ENCODE assay signal across 8 cellular contexts in genomic region chr4:170027181-170027829, GRCh38. TPM values are rescaled to one million over a fixed set of nuclear protein-coding genes. Genes with fewer than 3 reads are reported as not detected.
DNase-seq lines count a peak whose midpoint lies in the region; ATAC-seq, FAIRE-seq and TF ChIP-seq lines count a peak whose summit lies in the region.

No MANE protein-coding gene starts in this region.

- no peak overlapping the region for H3K23ac ChIP-seq in IMR-90 (ENCODE audit: low read depth, low read length)

- H3K4ac ChIP-seq in IMR-90 (ENCODE audit: low read depth, low read length), result no peak overlapping the region

- dilution Hi-C loops in IMR-90 (cut with HindIII; ENCODE audit: low sequenced_read_pairs, unreplicated experiment), result no loop called here

- H3K18ac ChIP-seq in IMR-90 (ENCODE audit: low read depth, low read length), result no peak overlapping the region

- no peaks in the 10 kb centered on the region for H3K79me1 ChIP-seq in IMR-90 (ENCODE audit: low read depth in 1 of 2, low read length in 2 of 2)

- peaks cover 8% of the 10 kb centered on the region for H3K4me1 Mint-ChIP-seq in activated T-helper 17 cell treated with anti-CD3 and anti-CD28 coated beads, Interleukin-2, amount 50 U/mL, for 72 hours

- peak overlapping the region; percentile 68 for H3K4me3 ChIP-seq in IMR-90 (ENCODE audit: insufficient read depth, low read depth, low read length)
- peak overlapping the region; percentile 31 to 89 (median 83) for H3K4me3 ChIP-seq in fibroblast of lung (replicated peaks in 1 of 4; ENCODE audit: control extremely low read depth in 1 of 4, insufficient read depth in 1 of 4, low read depth in 3 of 4, low read length in 4 of 4)

- 0 out of 2 replicates have a peak overlapping the region, but pooled peaks have one; percentile 5 for H3K56ac ChIP-seq in IMR-90 (ENCODE audit: extremely low read depth, insufficient read depth, low read length)

- POLR2A ChIA-PET in IMR-90 (lab: Charles Lee; ENCODE audit: unreplicated experiment), result no interaction called here

- no peak overlapping the region for H4K91ac ChIP-seq in IMR-90 (ENCODE audit: insufficient read depth, low read depth, low read length)

- no peaks in the 10 kb centered on the region for H3K79me2 ChIP-seq in fibroblast of lung (ENCODE audit: control insufficient read depth, insufficient read depth, low read length)

- H2BK5ac ChIP-seq in IMR-90 (ENCODE audit: low read depth, low read length, poor library complexity, severe bottlenecking), result no peak overlapping the region

- H3K9me3 ChIP-seq in IMR-90 (ENCODE audit: control insufficient read depth, insufficient read depth, low read length) (0 out of 2 replicates have a peak, but pooled peaks cover 5% of the 10 kb centered on the region), fibroblast of lung (ENCODE audit: control insufficient read depth, insufficient read depth, low read depth, low read length) (no peaks in the 10 kb centered on the region)

- no peak overlapping the region for H3K14ac ChIP-seq in IMR-90 (replicated peaks; ENCODE audit: low read depth, low read length)

- in situ Hi-C loops in IMR-90 (cut with MboI; ENCODE audit: low sequenced_read_pairs), result no loop called here

- no peak overlapping the region for H2BK120ac ChIP-seq in IMR-90 (ENCODE audit: low read depth, low read length)

- H2AK9ac ChIP-seq in IMR-90 (replicated peaks; ENCODE audit: low read depth, low read length, poor library complexity), result peak overlapping the region; percentile 83

- peak overlapping the region in 1 of 2 experiments; percentile 83; a peak in 2 of 4 replicates for H4K8ac ChIP-seq in IMR-90 (ENCODE audit: low read depth in 2 of 2, low read length in 2 of 2)

- peak overlapping the region; percentile 87 for H3K27ac Mint-ChIP-seq in activated T-helper 17 cell treated with anti-CD3 and anti-CD28 coated beads, Interleukin-2, amount 50 U/mL, for 72 hours

- H3K9me1 ChIP-seq in IMR-90 (ENCODE audit: insufficient read depth, low read length), result no peaks in the 10 kb centered on the region

- H2AK5ac ChIP-seq in IMR-90 (ENCODE audit: low read depth, low read length), result no peak overlapping the region

- no peak overlapping the region for H2BK20ac ChIP-seq in IMR-90 (ENCODE audit: low read depth, low read length)

- H2BK15ac ChIP-seq in IMR-90 (ENCODE audit: low read depth, low read length), result no peak overlapping the region; the same call in 2 of the 3 replicates

- no peak for TF ChIP-seq POLR2A in IMR-90 (IDR thresholded peaks at IDR 0.05; ENCODE audit: low read depth, low read length)

- H4K20me1 ChIP-seq in IMR-90 (ENCODE audit: insufficient read depth, low read length) (no peaks in the 10 kb centered on the region), fibroblast of lung (ENCODE audit: control insufficient read depth, extremely low read depth, insufficient read depth, low read length) (no peaks in the 10 kb centered on the region)

- H3K36me3 Mint-ChIP-seq in activated T-helper 17 cell treated with anti-CD3 and anti-CD28 coated beads, Interleukin-2, amount 50 U/mL, for 72 hours (ENCODE audit: low read depth), result peaks cover 4% of the 10 kb centered on the region

- ATAC-seq in GM21619 (IDR thresholded peaks at IDR 0.05; ENCODE audit: unreplicated experiment) (peak; percentile 68), IMR-90 (ENCODE audit: low read depth) (peak; percentile 82)
- ATAC-seq in activated T-helper 17 cell treated with anti-CD3 and anti-CD28 coated beads, Interleukin-2, amount 50 U/mL, for 72 hours (replicated peaks), result peak; percentile 73

- peak; percentile 49 for FAIRE-seq in RCC 7860 (lab: Jason Lieb, UNC)

- H3K27me3 Mint-ChIP-seq in activated T-helper 17 cell treated with anti-CD3 and anti-CD28 coated beads, Interleukin-2, amount 50 U/mL, for 72 hours, result peaks cover 9% of the 10 kb centered on the region

- H3K27me3 ChIP-seq in IMR-90 (ENCODE audit: control insufficient read depth, insufficient read depth, low read length) (peaks cover 22% of the 10 kb centered on the region), fibroblast of lung (ENCODE audit: control insufficient read depth, insufficient read depth, low read length) (peaks cover 12% of the 10 kb centered on the region)

- no peak overlapping the region for H3K9ac ChIP-seq in IMR-90 (ENCODE audit: low read depth, low read length)
- no peak overlapping the region for H3K9ac ChIP-seq in fibroblast of lung (ENCODE audit: insufficient read depth, low read length)

- H4K5ac ChIP-seq in IMR-90 (ENCODE audit: low read depth, low read length), result no peak overlapping the region

- CTCF ChIA-PET in IMR-90 (lab: Yijun Ruan, JAX), result interaction anchor here (0.7 to 1.0 kb wide), 2 partner anchors 20 to 267 kb away, joined by 3 read pairs; no protein-coding TSS in a partner anchor

- peak; percentile 57 for DNase-seq in DMS 273 treated with DMSO at 0.1 percent for 48 hours (lab: John Stamatoyannopoulos, UW)
- peak; percentile 95 for DNase-seq in IMR-90
- DNase-seq in RCC 7860 (ENCODE audit: low spot score), result peak; percentile 75
- DNase-seq in fibroblast of lung (ENCODE audit: low read depth in 2 of 2), result peak; percentile 98 to 99
- peak; percentile 98 for DNase-seq in myocyte (ENCODE audit: low read depth)
- peak; percentile 70 to 81 for DNase-seq in stimulated activated CD8-positive, alpha-beta memory T cell treated with anti-CD3 and anti-CD28 coated beads, Interleukin-7, amount 100 ng/mL, for 1 hour (ENCODE audit: low read depth in 2 of 2)

- H3K36me3 ChIP-seq in IMR-90 (ENCODE audit: control insufficient read depth, insufficient read depth, low read length), result no peaks in the 10 kb centered on the region
- no peaks in the 10 kb centered on the region for H3K36me3 ChIP-seq in fibroblast of lung (ENCODE audit: control insufficient read depth, insufficient read depth, low read length)

- no peak for TF ChIP-seq CTCF in IMR-90 (conservative IDR thresholded peaks at IDR 0.05; ENCODE audit: low read depth, low read length)
- TF ChIP-seq CTCF in fibroblast of lung (conservative IDR thresholded peaks at IDR 0.05 in 1 of 2, IDR thresholded peaks at IDR 0.05 in 1 of 2; ENCODE audit: low read depth in 1 of 2, low read length in 2 of 2), result no peak

- peak overlapping the region; percentile 99 for H2AFZ ChIP-seq in IMR-90 (replicated peaks; ENCODE audit: low read length, poor library complexity)
- H2AFZ ChIP-seq in fibroblast of lung (ENCODE audit: low read length), result peak overlapping the region; percentile 88

- H3K27ac ChIP-seq in IMR-90 (ENCODE audit: insufficient read depth, low read length) (no peak overlapping the region), fibroblast of lung (ENCODE audit: insufficient read depth, low read length) (no peak overlapping the region)

- intact Hi-C loops in IMR-90 (cut with micrococcal nuclease), result loop anchor here (5.0 kb wide), 2 partner anchors 205 to 415 kb away; partner anchors contain the start of gene NEK1

- peak overlapping the region; percentile 95 for H3K4me2 ChIP-seq in IMR-90 (ENCODE audit: low read depth, low read length)
- peak overlapping the region; percentile 93 for H3K4me2 ChIP-seq in fibroblast of lung (ENCODE audit: extremely low read depth, insufficient read depth, low read length)

- no peaks in the 10 kb centered on the region for H3K9me3 Mint-ChIP-seq in activated T-helper 17 cell treated with anti-CD3 and anti-CD28 coated beads, Interleukin-2, amount 50 U/mL, for 72 hours

- TF ChIP-seq RAD21 in IMR-90 (IDR thresholded peaks at IDR 0.05; ENCODE audit: low read length), result no peak

- 0 out of 2 replicates have a peak, but pooled peaks cover 2% of the 10 kb centered on the region for H3K4me1 ChIP-seq in IMR-90 (ENCODE audit: control insufficient read depth, insufficient read depth, low read length)
- H3K4me1 ChIP-seq in fibroblast of lung (ENCODE audit: control insufficient read depth, extremely low read depth, insufficient read depth, low read length), result no peaks in the 10 kb centered on the region

- 2% methylated on average over 13 of the region's 37 CpGs; no CpG with 5 or more reads in 1 of the 2 experiments for WGBS in IMR-90 (ENCODE audit: extremely low coverage in 2 of 2, insufficient read length in 1 of 2), 2 experiments

- peak overlapping the region; percentile 93 for H3K4me3 Mint-ChIP-seq in activated T-helper 17 cell treated with anti-CD3 and anti-CD28 coated beads, Interleukin-2, amount 50 U/mL, for 72 hours

- no TSS peak for BruUV-seq in IMR-90 (replicated peaks; lab: Mats Ljungman, UMichigan)

TF ChIP-seq in IMR-90, 13 proteins besides CTCF, POLR2A, EP300 and RAD21:
- TF ChIP-seq CEBPB (IDR thresholded peaks at IDR 0.05; ENCODE audit: low read depth, low read length) (peak; percentile 73), BHLHE40 (IDR thresholded peaks at IDR 0.05; ENCODE audit: low read depth, low read length) (no peak), MAZ (IDR thresholded peaks at IDR 0.05; ENCODE audit: borderline replicate concordance, low read depth, low read length) (peak; percentile 96)

RNA-seq across cellular contexts. Expression of gene MFAP3L, which starts 1.1 kb away (rescaled TPM):
- total RNA-seq in IMR-90 (2012; rRNA removed) (0.28 and 0.36 TPM in 2 replicates), fibroblast of lung (0.50 and 0.77 TPM in 2 replicates), myocyte (31.1 and 36.5 TPM in 2 replicates)
- polyA plus RNA-seq in IMR-90 (2012; rRNA removed) (0.06 and 0.22 TPM in 2 replicates), fibroblast of lung (0.45 and 0.49 TPM in 2 replicates)
- polyA plus RNA-seq in IMR-90 (2012; cell fraction: cytosol; rRNA removed), result 0.01 and 0.02 TPM in 2 replicates
- polyA plus RNA-seq in IMR-90 (2012; cell fraction: nucleus; rRNA removed; ENCODE audit: low replicate concordance), result 0.05 and 0.08 TPM in 2 replicates
- 1 to 10 TPM in 1 of 2 donors, under 1 TPM in 1; 0.66 to 1.1 TPM for total RNA-seq in activated T-helper 17 cell treated with anti-CD3 and anti-CD28 coated beads, Interleukin-2, amount 50 U/mL, for 72 hours
- polyA plus RNA-seq in fibroblast of lung (2012), result 0.33 and 0.41 TPM in 2 replicates
- polyA minus RNA-seq in fibroblast of lung (ENCODE audit: low replicate concordance), result 6.8 TPM in 1 of 2 replicates, not detected in the other
- 12.9 TPM for polyA plus RNA-seq in myocyte (2012)

Comparison
In these comparisons a context has a peak if more than half of its experiments do, and no peak if none do; other contexts are left out.
1. RNA of gene MFAP3L, which starts 1.1 kb away (total RNA-seq): 31.1 to 36.5 TPM in myocyte; 0.66 to 1.1 TPM in activated T-helper 17 cell treated with anti-CD3 and anti-CD28 coated beads, Interleukin-2, amount 50 U/mL, for 72 hours, 0.50 to 0.77 TPM in fibroblast of lung and 0.28 to 0.36 TPM in IMR-90; every median in the first group is over 10 times any median in the second.
2. Peak in every context shown above with its lines, with median percentiles within 50 percentile points of each other: DNase-seq and ATAC-seq.